In genomic region chr7:43479543-43479942, GRCh38 we compare ENCODE assay signal across 1 cellular context.
TF ChIP-seq lines count a peak whose summit lies in the region.

No MANE protein-coding gene starts in this region.

TF ChIP-seq in K562, 482 proteins besides CTCF, POLR2A, EP300 and RAD21:
- no peak for TF ChIP-seq GABPB2 (CRISPR knock-in tag; conservative IDR thresholded peaks at IDR 0.05)
- no peak for TF ChIP-seq NR3C1 (CRISPR knock-in tag; IDR thresholded peaks at IDR 0.05)
- no peak for TF ChIP-seq HLTF (IDR thresholded peaks at IDR 0.05)
- no peak for TF ChIP-seq ZNF696 (CRISPR knock-in tag; conservative IDR thresholded peaks at IDR 0.05)
- no peak for TF ChIP-seq MBD1 (CRISPR knock-in tag; IDR thresholded peaks at IDR 0.05)
- no peak for TF ChIP-seq SMAD2 (IDR thresholded peaks at IDR 0.05; ENCODE audit: low read depth, low read length)
- TF ChIP-seq, protein P1, sequence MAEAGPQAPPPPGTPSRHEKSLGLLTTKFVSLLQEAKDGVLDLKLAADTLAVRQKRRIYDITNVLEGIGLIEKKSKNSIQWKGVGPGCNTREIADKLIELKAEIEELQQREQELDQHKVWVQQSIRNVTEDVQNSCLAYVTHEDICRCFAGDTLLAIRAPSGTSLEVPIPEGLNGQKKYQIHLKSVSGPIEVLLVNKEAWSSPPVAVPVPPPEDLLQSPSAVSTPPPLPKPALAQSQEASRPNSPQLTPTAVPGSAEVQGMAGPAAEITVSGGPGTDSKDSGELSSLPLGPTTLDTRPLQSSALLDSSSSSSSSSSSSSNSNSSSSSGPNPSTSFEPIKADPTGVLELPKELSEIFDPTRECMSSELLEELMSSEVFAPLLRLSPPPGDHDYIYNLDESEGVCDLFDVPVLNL (CRISPR knock-in tag; IDR thresholded peaks at IDR 0.05; ENCODE audit: low read depth): no peak
- no peak for TF ChIP-seq MTA2 (IDR thresholded peaks at IDR 0.05; ENCODE audit: low read depth)
- TF ChIP-seq, protein P2, sequence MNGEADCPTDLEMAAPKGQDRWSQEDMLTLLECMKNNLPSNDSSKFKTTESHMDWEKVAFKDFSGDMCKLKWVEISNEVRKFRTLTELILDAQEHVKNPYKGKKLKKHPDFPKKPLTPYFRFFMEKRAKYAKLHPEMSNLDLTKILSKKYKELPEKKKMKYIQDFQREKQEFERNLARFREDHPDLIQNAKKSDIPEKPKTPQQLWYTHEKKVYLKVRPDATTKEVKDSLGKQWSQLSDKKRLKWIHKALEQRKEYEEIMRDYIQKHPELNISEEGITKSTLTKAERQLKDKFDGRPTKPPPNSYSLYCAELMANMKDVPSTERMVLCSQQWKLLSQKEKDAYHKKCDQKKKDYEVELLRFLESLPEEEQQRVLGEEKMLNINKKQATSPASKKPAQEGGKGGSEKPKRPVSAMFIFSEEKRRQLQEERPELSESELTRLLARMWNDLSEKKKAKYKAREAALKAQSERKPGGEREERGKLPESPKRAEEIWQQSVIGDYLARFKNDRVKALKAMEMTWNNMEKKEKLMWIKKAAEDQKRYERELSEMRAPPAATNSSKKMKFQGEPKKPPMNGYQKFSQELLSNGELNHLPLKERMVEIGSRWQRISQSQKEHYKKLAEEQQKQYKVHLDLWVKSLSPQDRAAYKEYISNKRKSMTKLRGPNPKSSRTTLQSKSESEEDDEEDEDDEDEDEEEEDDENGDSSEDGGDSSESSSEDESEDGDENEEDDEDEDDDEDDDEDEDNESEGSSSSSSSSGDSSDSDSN (IDR thresholded peaks at IDR 0.05; ENCODE audit: borderline replicate concordance in 1 of 2, low read depth in 2 of 2, low read length in 2 of 2): no peak
- TF ChIP-seq NFATC3 (IDR thresholded peaks at IDR 0.05): no peak
- no peak for TF ChIP-seq ZBTB33 (CRISPR knock-in tag; IDR thresholded peaks at IDR 0.05)
- TF ChIP-seq ZNF197 (CRISPR knock-in tag; IDR thresholded peaks at IDR 0.05; ENCODE audit: low read depth): no peak
- no peak for TF ChIP-seq POLR2G (IDR thresholded peaks at IDR 0.05; ENCODE audit: low read depth, low read length)
- no peak for TF ChIP-seq SPI1 (IDR thresholded peaks at IDR 0.05; ENCODE audit: borderline replicate concordance, low read depth, low read length)
- no peak for TF ChIP-seq XRCC5 (IDR thresholded peaks at IDR 0.05; ENCODE audit: low read depth, low read length)
